20 cellular contexts compared by ENCODE assay signal in the genomic region with DNA sequence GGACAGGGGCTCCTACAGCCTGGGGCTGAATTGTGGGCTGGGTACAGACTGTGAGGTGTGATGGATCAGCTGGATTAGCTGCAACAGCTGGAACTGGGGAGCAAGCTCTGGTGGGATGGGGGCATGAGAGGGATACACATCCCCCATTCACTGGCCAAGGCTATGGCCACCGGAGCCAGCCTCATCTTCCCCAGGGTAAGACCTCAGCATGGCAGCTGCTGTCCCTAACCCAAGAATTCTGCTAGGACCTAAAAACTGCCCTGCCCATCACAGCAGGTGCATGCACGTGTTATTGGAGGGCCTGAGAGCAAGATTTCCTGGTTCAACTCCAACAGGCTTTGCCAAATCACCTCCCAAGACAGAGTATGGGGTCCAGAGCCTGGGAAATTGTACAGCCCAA.
DNase-seq lines count a peak whose midpoint lies in the region; ATAC-seq, FAIRE-seq and TF ChIP-seq lines count a peak whose summit lies in the region.
"Had no signal": no experiment of that assay in that cellular context is flagged by ENCODE, and none has a peak within 500 bp of the region (broad histone marks: within the 10 kb centered on the region; RNA-seq: fewer than 3 reads in every experiment).

No MANE protein-coding gene starts in this region.

- H3K79me2 ChIP-seq in GM23338 (replicated peaks; ENCODE audit: insufficient read depth): peaks cover 69% of the 10 kb centered on the region
- no peaks in the 10 kb centered on the region for H3K79me2 ChIP-seq in Karpas-422 (ENCODE audit: low read length)

- H2AFZ ChIP-seq in GM23338 (no peak overlapping the region), Karpas-422 (ENCODE audit: low read length) (0 out of 2 replicates have a peak overlapping the region, but pooled peaks have one; percentile 21)

- H3F3A ChIP-seq in GM23338 (replicated peaks; ENCODE audit: low read depth): no peaks in the 10 kb centered on the region

- H3K9ac ChIP-seq in Karpas-422 (ENCODE audit: low read length): peak overlapping the region; percentile 46

- TF ChIP-seq CTCF in GM23338 (conservative IDR thresholded peaks at IDR 0.05; ENCODE audit: low read depth in 2 of 2) (no peak), Peyer's patch (IDR thresholded peaks at IDR 0.05) (no peak)

- H3K36me3 Mint-ChIP-seq in GM23338 (ENCODE audit: low read depth): peaks cover 30% of the 10 kb centered on the region
- H3K36me3 Mint-ChIP-seq: CD8-positive, alpha-beta memory T cell had no signal

- peaks cover 5% of the 10 kb centered on the region; the same call in 1 of the 2 replicates for H4K20me1 ChIP-seq in GM23338 (replicated peaks; ENCODE audit: insufficient read depth)
- H4K20me1 ChIP-seq in Karpas-422 (ENCODE audit: insufficient read depth, low read depth, low read length): no peaks in the 10 kb centered on the region

- peaks cover 6% of the 10 kb centered on the region for H3K9me3 ChIP-seq in Karpas-422 (ENCODE audit: low read length)
- no peaks in the 10 kb centered on the region for H3K9me3 ChIP-seq in Peyer's patch

- TF ChIP-seq POLR2A in GM12891 (IDR thresholded peaks at IDR 0.05; ENCODE audit: low read depth, low read length) (no peak), Peyer's patch (IDR thresholded peaks at IDR 0.05) (no peak)

- no peak overlapping the region for H3K27ac Mint-ChIP-seq in GM23338
- H3K27ac Mint-ChIP-seq: CD8-positive, alpha-beta memory T cell; T-helper 17 cell had no signal

- no peak overlapping the region for H3K4me2 ChIP-seq in GM23338
- H3K4me2 ChIP-seq in Karpas-422 (ENCODE audit: low read depth, low read length, poor library complexity, severe bottlenecking): no peak overlapping the region
- H3K4me2 ChIP-seq: A549 had no signal

- peaks cover 25% of the 10 kb centered on the region for H3K4me1 Mint-ChIP-seq in GM23338
- H3K4me1 Mint-ChIP-seq: CD8-positive, alpha-beta memory T cell; T-helper 17 cell had no signal

- FAIRE-seq in GM12891 (lab: Jason Lieb, UNC): peak; percentile 33
- FAIRE-seq: A549, D721Med, K562 had no signal

- H3K27me3 Mint-ChIP-seq in GM23338 (ENCODE audit: insufficient read depth, low read depth, poor library complexity): peaks cover 17% of the 10 kb centered on the region
- H3K27me3 Mint-ChIP-seq: T-helper 17 cell had no signal

- H3K4me3 Mint-ChIP-seq in GM23338: no peak overlapping the region
- H3K4me3 Mint-ChIP-seq: CD8-positive, alpha-beta memory T cell; H9; T-helper 17 cell had no signal

- H3K27me3 ChIP-seq in GM23338 (ENCODE audit: insufficient read depth): no peaks in the 10 kb centered on the region
- no peaks in the 10 kb centered on the region for H3K27me3 ChIP-seq in Karpas-422 (ENCODE audit: low read length)
- H3K27me3 ChIP-seq in Peyer's patch: no peaks in the 10 kb centered on the region
- H3K27me3 ChIP-seq: SJCRH30 had no signal

- peak; percentile 24 for ATAC-seq in GM23338
- ATAC-seq: A549, K562 had no signal

- DNase-seq in GM12891 (ENCODE audit: insufficient read length, low spot score) (no peak), GM23338 (ENCODE audit: low spot score) (no peak), Karpas-422 (no peak), iPS-NIHi7 (ENCODE audit: extremely low spot score) (peak; percentile 8), kidney glomerular epithelial cell (lab: John Stamatoyannopoulos, UW) (no peak), ureter (ENCODE audit: low spot score) (no peak), Peyer's patch (no peak), COLO829 (ENCODE audit: low spot score) (no peak)
- DNase-seq: CD8-positive, alpha-beta memory T cell; MV-4-11; NCI-H1417 treated with DMSO at 0.1 percent for 48 hours; NCI-H187 treated with DMSO at 0.1 percent for 48 hours; NCI-H226; NCI-H524 treated with DMSO at 0.1 percent for 48 hours; T-helper 17 cell had no signal

- H3K9me2 ChIP-seq in GM23338 (ENCODE audit: insufficient read depth): no peaks in the 10 kb centered on the region
- H3K9me2 ChIP-seq in Karpas-422 (replicated peaks; ENCODE audit: insufficient read depth, low read length): no peaks in the 10 kb centered on the region

- H3K4me3 ChIP-seq in GM23338 (no peak overlapping the region), Karpas-422 (ENCODE audit: low read length) (no peak overlapping the region), Peyer's patch (no peak overlapping the region)
- H3K4me3 ChIP-seq: A549, K562, SJCRH30 had no signal

- H3K36me3 ChIP-seq in GM23338 (ENCODE audit: insufficient read depth) (no peaks in the 10 kb centered on the region), Karpas-422 (ENCODE audit: insufficient read depth, low read length) (no peaks in the 10 kb centered on the region), Peyer's patch (no peaks in the 10 kb centered on the region)
- H3K36me3 ChIP-seq: SJCRH30 had no signal

- H3K27ac ChIP-seq in GM23338 (ENCODE audit: low read depth) (no peak overlapping the region), Karpas-422 (ENCODE audit: low read length) (peak overlapping the region; percentile 95), Peyer's patch (no peak overlapping the region)
- H3K27ac ChIP-seq: A549, SJCRH30 had no signal

- peaks cover 15% of the 10 kb centered on the region for H3K9me3 Mint-ChIP-seq in GM23338

- peaks cover 21% of the 10 kb centered on the region for H3K4me1 ChIP-seq in GM23338 (ENCODE audit: insufficient read depth)
- H3K4me1 ChIP-seq in Karpas-422 (ENCODE audit: low read length): peaks cover 45% of the 10 kb centered on the region
- H3K4me1 ChIP-seq in Peyer's patch: no peaks in the 10 kb centered on the region
- H3K4me1 ChIP-seq: A549, SJCRH30 had no signal

TF ChIP-seq in GM12891, 5 proteins besides CTCF, POLR2A, EP300 and RAD21:
- TF ChIP-seq SPI1 (IDR thresholded peaks at IDR 0.05; ENCODE audit: low read depth, low read length) (no peak), POU2F2 (IDR thresholded peaks at IDR 0.05; ENCODE audit: low read depth, low read length) (no peak), PAX5 (IDR thresholded peaks at IDR 0.05; ENCODE audit: insufficient read depth, low read length, severe bottlenecking) (no peak), POLR2AphosphoS5 (IDR thresholded peaks at IDR 0.05; ENCODE audit: low read depth, low read length) (no peak), TAF1 (IDR thresholded peaks at IDR 0.05; ENCODE audit: low read depth, low read length) (no peak)
TF ChIP-seq in GM12891: peak in this region for 0.

TF ChIP-seq in GM23338, 12 proteins besides CTCF, POLR2A, EP300 and RAD21 (continues in another document):
- TF ChIP-seq EZH2 (IDR thresholded peaks at IDR 0.05; ENCODE audit: low read depth, unreplicated experiment): no peak
- no peak for TF ChIP-seq ZNF114 (CRISPR knock-in tag; IDR thresholded peaks at IDR 0.05)
- no peak for TF ChIP-seq ZNF331 (CRISPR knock-in tag; IDR thresholded peaks at IDR 0.05; ENCODE audit: low read depth)
- no peak for TF ChIP-seq JUNB (IDR thresholded peaks at IDR 0.05; ENCODE audit: unreplicated experiment)
- TF ChIP-seq NANOG (IDR thresholded peaks at IDR 0.05; ENCODE audit: borderline replicate concordance): no peak
- TF ChIP-seq, protein P1, sequence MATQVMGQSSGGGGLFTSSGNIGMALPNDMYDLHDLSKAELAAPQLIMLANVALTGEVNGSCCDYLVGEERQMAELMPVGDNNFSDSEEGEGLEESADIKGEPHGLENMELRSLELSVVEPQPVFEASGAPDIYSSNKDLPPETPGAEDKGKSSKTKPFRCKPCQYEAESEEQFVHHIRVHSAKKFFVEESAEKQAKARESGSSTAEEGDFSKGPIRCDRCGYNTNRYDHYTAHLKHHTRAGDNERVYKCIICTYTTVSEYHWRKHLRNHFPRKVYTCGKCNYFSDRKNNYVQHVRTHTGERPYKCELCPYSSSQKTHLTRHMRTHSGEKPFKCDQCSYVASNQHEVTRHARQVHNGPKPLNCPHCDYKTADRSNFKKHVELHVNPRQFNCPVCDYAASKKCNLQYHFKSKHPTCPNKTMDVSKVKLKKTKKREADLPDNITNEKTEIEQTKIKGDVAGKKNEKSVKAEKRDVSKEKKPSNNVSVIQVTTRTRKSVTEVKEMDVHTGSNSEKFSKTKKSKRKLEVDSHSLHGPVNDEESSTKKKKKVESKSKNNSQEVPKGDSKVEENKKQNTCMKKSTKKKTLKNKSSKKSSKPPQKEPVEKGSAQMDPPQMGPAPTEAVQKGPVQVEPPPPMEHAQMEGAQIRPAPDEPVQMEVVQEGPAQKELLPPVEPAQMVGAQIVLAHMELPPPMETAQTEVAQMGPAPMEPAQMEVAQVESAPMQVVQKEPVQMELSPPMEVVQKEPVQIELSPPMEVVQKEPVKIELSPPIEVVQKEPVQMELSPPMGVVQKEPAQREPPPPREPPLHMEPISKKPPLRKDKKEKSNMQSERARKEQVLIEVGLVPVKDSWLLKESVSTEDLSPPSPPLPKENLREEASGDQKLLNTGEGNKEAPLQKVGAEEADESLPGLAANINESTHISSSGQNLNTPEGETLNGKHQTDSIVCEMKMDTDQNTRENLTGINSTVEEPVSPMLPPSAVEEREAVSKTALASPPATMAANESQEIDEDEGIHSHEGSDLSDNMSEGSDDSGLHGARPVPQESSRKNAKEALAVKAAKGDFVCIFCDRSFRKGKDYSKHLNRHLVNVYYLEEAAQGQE (IDR thresholded peaks at IDR 0.05; ENCODE audit: unreplicated experiment): no peak
- TF ChIP-seq CREB1 (CRISPR knock-in tag; IDR thresholded peaks at IDR 0.05; ENCODE audit: low read depth): no peak
- TF ChIP-seq, protein P2, sequence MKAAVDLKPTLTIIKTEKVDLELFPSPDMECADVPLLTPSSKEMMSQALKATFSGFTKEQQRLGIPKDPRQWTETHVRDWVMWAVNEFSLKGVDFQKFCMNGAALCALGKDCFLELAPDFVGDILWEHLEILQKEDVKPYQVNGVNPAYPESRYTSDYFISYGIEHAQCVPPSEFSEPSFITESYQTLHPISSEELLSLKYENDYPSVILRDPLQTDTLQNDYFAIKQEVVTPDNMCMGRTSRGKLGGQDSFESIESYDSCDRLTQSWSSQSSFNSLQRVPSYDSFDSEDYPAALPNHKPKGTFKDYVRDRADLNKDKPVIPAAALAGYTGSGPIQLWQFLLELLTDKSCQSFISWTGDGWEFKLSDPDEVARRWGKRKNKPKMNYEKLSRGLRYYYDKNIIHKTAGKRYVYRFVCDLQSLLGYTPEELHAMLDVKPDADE (IDR thresholded peaks at IDR 0.05): no peak
- TF ChIP-seq EZH2phosphoT487 (IDR thresholded peaks at IDR 0.05; ENCODE audit: unreplicated experiment): no peak
